In genomic region chr11:28569099-28569498, GRCh38 we compare ENCODE assay signal across 3 cellular contexts.
"Had no signal": no experiment of that assay in that cellular context is flagged by ENCODE, and none has a peak within 500 bp of the region (broad histone marks: within the 10 kb centered on the region; RNA-seq: fewer than 3 reads in every experiment).

No MANE protein-coding gene starts in this region.

- ATAC-seq: GM12878 had no signal

- H3K4me3 ChIP-seq: GM12878 had no signal

- DNase-seq: GDM1, GF-D8 had no signal
